In genomic region chr5:33299621-33300208, GRCh38 we compare ENCODE assay signal across 9 cellular contexts.
DNase-seq lines count a peak whose midpoint lies in the region; ATAC-seq and TF ChIP-seq lines count a peak whose summit lies in the region.
"Had no signal": no experiment of that assay in that cellular context is flagged by ENCODE, and none has a peak within 500 bp of the region (broad histone marks: within the 10 kb centered on the region; RNA-seq: fewer than 3 reads in every experiment).

No MANE protein-coding gene starts in this region.

- no peak overlapping the region for H3K27ac ChIP-seq in RWPE1
- H3K27ac ChIP-seq: neutrophil had no signal

- TF ChIP-seq CTCF in BJ (IDR thresholded peaks at IDR 0.05; ENCODE audit: insufficient read depth, low read depth, low read length) (peak; percentile 38), RWPE1 (conservative IDR thresholded peaks at IDR 0.05; ENCODE audit: low read depth) (peak; percentile 77), fibroblast of mammary gland (conservative IDR thresholded peaks at IDR 0.05; ENCODE audit: control insufficient read depth, insufficient read depth, low read depth, low read length) (peak; percentile 54)

- DNase-seq in BJ (ENCODE audit: low read depth): no peak
- DNase-seq in RWPE1 (ENCODE audit: low spot score): peak; percentile 36
- DNase-seq in fibroblast of mammary gland (ENCODE audit: low read depth): peak; percentile 90
- peak; percentile 64 for DNase-seq in pons (ENCODE audit: low spot score)
- no peak for DNase-seq in germinal center (ENCODE audit: low spot score)
- no peak for DNase-seq in GOT3 (lab: John Stamatoyannopoulos, UW)

- CTCF ChIA-PET in BJ (lab: Yijun Ruan, JAX): interaction anchor here (0.7 to 2.8 kb wide), 16 partner anchors 9 to 615 kb away, joined by 3 to 17 read pairs (median 4); partner anchors contain the start of gene NPR3
- CTCF ChIA-PET in RWPE1 (lab: Yijun Ruan, JAX): interaction anchor here (0.5 to 1.1 kb wide), 14 partner anchors 10 to 799 kb away, joined by 3 to 4 read pairs (median 3); partner anchors contain the start of gene NPR3

- H3K4me3 ChIP-seq in BJ (ENCODE audit: low read depth, low read length): no peak overlapping the region
- H3K4me3 ChIP-seq in fibroblast of mammary gland (ENCODE audit: control insufficient read depth, low read depth, low read length): no peak overlapping the region

- peak; percentile 30 for ATAC-seq in GM18873 (IDR thresholded peaks at IDR 0.05; ENCODE audit: low FRiP score, unreplicated experiment)
- peak; percentile 26 for ATAC-seq in HG03139 (IDR thresholded peaks at IDR 0.05; ENCODE audit: unreplicated experiment)

- POLR2A ChIA-PET in BJ (lab: Charles Lee): interaction anchor here (1.0 kb wide), 1 partner anchor 10 kb away, joined by 5 read pairs; no protein-coding TSS in a partner anchor
- POLR2A ChIA-PET in RWPE1 (lab: Yijun Ruan, JAX; ENCODE audit: low non-redundant PET): no interaction called here

- H3K36me3 ChIP-seq in BJ (ENCODE audit: control insufficient read depth, insufficient read depth, low read length): no peaks in the 10 kb centered on the region
- H3K36me3 ChIP-seq: neutrophil had no signal

- H3K27me3 ChIP-seq in BJ (ENCODE audit: control insufficient read depth, insufficient read depth, low read length): no peaks in the 10 kb centered on the region
- H3K27me3 ChIP-seq: neutrophil had no signal

Comparison
In these comparisons a context has a peak if more than half of its experiments do, and no peak if none do; other contexts are left out.
1. DNase-seq: peak in RWPE1 (single experiment), fibroblast of mammary gland (single experiment) and pons (single experiment); none in BJ (single experiment), germinal center (single experiment) and GOT3 (single experiment).
2. Peak in every context shown above with its lines, with median percentiles within 50 percentile points of each other: CTCF ChIP-seq.